ENCODE assay signal across 9 cellular contexts in genomic region chr12:57173089-57173488, GRCh38. TPM values are rescaled to one million over a fixed set of nuclear protein-coding genes. Genes with fewer than 3 reads are reported as not detected.
A peak's percentile ranks its signal among the peaks of the same experiment; 100 is the strongest.
DNase-seq lines count a peak whose midpoint lies in the region; ATAC-seq, FAIRE-seq and TF ChIP-seq lines count a peak whose summit lies in the region.
"Had no signal": no experiment of that assay in that cellular context is flagged by ENCODE, and none has a peak within 500 bp of the region (broad histone marks: within the 10 kb centered on the region; RNA-seq: fewer than 3 reads in every experiment).

No MANE protein-coding gene starts in this region.

- TF ChIP-seq POLR2A in GM12878 (IDR thresholded peaks at IDR 0.05; ENCODE audit: low read depth, low read length) (no peak), right lobe of liver (IDR thresholded peaks at IDR 0.05) (no peak)

- 42% methylated on average over 11 of the region's 11 CpGs for WGBS in GM12878 (ENCODE audit: insufficient coverage, insufficient replicate concordance, low lambda C conversion rate, missing lambda C conversion rate)
- 43% methylated on average over 6 of the region's 11 CpGs for whole genome bisulfite sequencing in right lobe of liver (ENCODE audit: insufficient coverage, low coverage, low lambda C conversion rate, missing lambda C conversion rate)

- RAD21 ChIA-PET in GM12878 (lab: Charles Lee; ENCODE audit: unreplicated experiment) = interaction anchor here (1.0 kb wide), 1 partner anchor 45 kb away, joined by 4 read pairs; the partner anchor contains the start of gene LRP1

- CTCF ChIA-PET in GM12878 (lab: Yijun Ruan, JAX) = interaction anchor here (0.6 to 5.4 kb wide), 13 partner anchors 13 to 484 kb away, joined by 3 to 66 read pairs (median 6); partner anchors contain the start of gene LRP1

- no peak overlapping the region for H3K9ac ChIP-seq in GM12878 (ENCODE audit: control insufficient read depth, insufficient read depth, low read length)

- H3K36me3 ChIP-seq in MG63 (peaks cover 67% of the 10 kb centered on the region), GM12878 (ENCODE audit: control insufficient read depth in 2 of 2, insufficient read depth in 2 of 2, low read length in 1 of 2) (no peaks in the 10 kb centered on the region), right lobe of liver (peaks cover 0 to 91% (median 58%) of the 10 kb centered on the region in 4 donors)

- intact Hi-C loops in GM12878 (cut with micrococcal nuclease; ENCODE audit: unreplicated experiment) (loop anchor here (1.0 kb wide), 1 partner anchor 49 kb away; no protein-coding TSS in a partner anchor), right lobe of liver (cut with DNase I) (no loop called here)

- H3K27me3 ChIP-seq in MG63 (no peaks in the 10 kb centered on the region), GM12878 (replicated peaks in 1 of 2; ENCODE audit: control insufficient read depth in 2 of 2, insufficient read depth in 2 of 2, low read length in 1 of 2) (no peaks in the 10 kb centered on the region), right lobe of liver (no peaks in the 10 kb centered on the region)

- SMC1A ChIA-PET in GM12878 (lab: Charles Lee; ENCODE audit: uncharacterized antibody, unreplicated experiment) = interaction anchor here (0.8 to 1.7 kb wide), 3 partner anchors 45 to 51 kb away, joined by 3 to 6 read pairs (median 3); partner anchors contain the start of gene LRP1

- peak; percentile 78 for ATAC-seq in GM12878
- peak; percentile 26 to 49 (median 32) for ATAC-seq in right lobe of liver
- no peak for ATAC-seq in HG02763 (IDR thresholded peaks at IDR 0.05; ENCODE audit: unreplicated experiment)

- H3K4me1 ChIP-seq in GM12878 (ENCODE audit: control insufficient read depth, insufficient read depth, low read length) = no peaks in the 10 kb centered on the region
- no peaks in the 10 kb centered on the region for H3K4me1 ChIP-seq in right lobe of liver

- H3K27ac ChIP-seq in GM12878 (ENCODE audit: control insufficient read depth, insufficient read depth) (no peak overlapping the region), right lobe of liver (no peak overlapping the region)
- H3K27ac ChIP-seq: SK-N-MC had no signal

- H3K4me3 ChIP-seq in MG63 (no peak overlapping the region), GM12878 (no peak overlapping the region), right lobe of liver (no peak overlapping the region)
- H3K4me3 ChIP-seq: SK-N-MC had no signal

- no peaks in the 10 kb centered on the region for H3K79me2 ChIP-seq in GM12878 (ENCODE audit: control insufficient read depth, insufficient read depth, low read length)

- FAIRE-seq in GM12878 (lab: Jason Lieb, UNC) = no peak

- in situ Hi-C loops in GM12878 (cut with MboI) = no loop called here

- peak; percentile 36; the same call in 1 of the 2 replicates for TF ChIP-seq RAD21 in GM12878 (IDR thresholded peaks at IDR 0.05; ENCODE audit: insufficient read depth, low read depth, low read length)

- no peak for TF ChIP-seq EP300 in GM12878 (IDR thresholded peaks at IDR 0.05; ENCODE audit: borderline replicate concordance in 1 of 2, control insufficient read depth in 1 of 2, low read depth in 2 of 2, low read length in 2 of 2)

- POLR2A ChIA-PET in GM12878 (lab: Charles Lee) = interaction anchor here (1.6 kb wide), 1 partner anchor 13 kb away, joined by 3 read pairs; no protein-coding TSS in a partner anchor

- H3K4me2 ChIP-seq in GM12878 (ENCODE audit: control insufficient read depth, insufficient read depth) = no peak overlapping the region

- H4K20me1 ChIP-seq in GM12878 (ENCODE audit: control insufficient read depth, insufficient read depth) = no peaks in the 10 kb centered on the region; the same call in none of the 2 replicates

- H2AFZ ChIP-seq in GM12878 (ENCODE audit: control insufficient read depth, low read depth, low read length) = no peak overlapping the region

- TF ChIP-seq CTCF in GM12878 (IDR thresholded peaks at IDR 0.05 in 2 of 3, conservative IDR thresholded peaks at IDR 0.05 in 1 of 3; ENCODE audit: control insufficient read depth in 2 of 3, extremely low read depth in 1 of 3, insufficient read depth in 1 of 3, low read depth in 3 of 3, low read length in 3 of 3) (peak; percentile 53 to 64 (median 57)), right lobe of liver (IDR thresholded peaks at IDR 0.05) (peak; percentile 43 to 53 (median 50))

- no TSS peak for BruUV-seq in GM12878 (replicated peaks; lab: Mats Ljungman, UMichigan)

- peak; percentile 70 for DNase-seq in ELF-1 (ENCODE audit: low read depth, low spot score)
- peak; percentile 33 for DNase-seq in MG63
- DNase-seq in GM12878 (ENCODE audit: low read depth, low spot score) = no peak
- no peak for DNase-seq in right lobe of liver
- DNase-seq in NCI-H2081 (lab: John Stamatoyannopoulos, UW) = no peak
- DNase-seq in NK-92 (lab: John Stamatoyannopoulos, UW; ENCODE audit: unreplicated experiment) = no peak
- no peak for DNase-seq in cerebellar nuclear complex (lab: John Stamatoyannopoulos, UW)

- no peaks in the 10 kb centered on the region for H3K9me3 ChIP-seq in MG63
- no peaks in the 10 kb centered on the region for H3K9me3 ChIP-seq in GM12878 (replicated peaks; ENCODE audit: control insufficient read depth, insufficient read depth, low read length)
- H3K9me3 ChIP-seq in right lobe of liver = no peaks in the 10 kb centered on the region

RNA-seq across cellular contexts. Expression of gene LRP1-AS, which starts 25.7 kb away (rescaled TPM):
- total RNA-seq in MG63 (2014; rRNA removed; shearing (Covaris generic); ENCODE audit: low replicate concordance) = not detected in 2 replicates
- not detected in 2 replicates for total RNA-seq in GM12878 (2013; cell fraction: nucleolus; rRNA removed)
- total RNA-seq in GM12878 (2014; rRNA removed) (not detected in 2 replicates), GM12878 (2014; rRNA removed; fragmentation: Illumina TruSeq; extraction: Trizol) (not detected in 2 replicates), GM12878 (2021) (not detected in 2 replicates), right lobe of liver (not detected)
- not detected for polyA plus RNA-seq in GM12878 (2011; ENCODE audit: low read depth)
- polyA plus RNA-seq in GM12878 (2011; rRNA removed) (not detected in 2 replicates), GM12878 (2014; fragmentation: Illumina TruSeq; extraction: Trizol) (not detected in 2 replicates), GM12878 (2014; fragmentation: Nextera tagmentation; extraction: Ambion mirVana) (not detected), GM12878 (2014; rRNA removed) (not detected in 2 replicates), GM12878 (2016; fragmentation: Nextera tagmentation; extraction: Ambion mirVana) (not detected)
- polyA plus RNA-seq in GM12878 (2011; cell fraction: cytosol; rRNA removed) = not detected in 2 replicates
- not detected in 2 replicates for polyA plus RNA-seq in GM12878 (2011; cell fraction: nucleus; rRNA removed)
- not detected in 2 replicates for polyA plus RNA-seq in GM12878 (2012)
- polyA minus RNA-seq in GM12878 (2011; rRNA and poly(A)+ RNA removed) = not detected in 2 replicates
- polyA minus RNA-seq in GM12878 (2011; cell fraction: cytosol; rRNA and poly(A)+ RNA removed) = not detected in 2 replicates
- polyA minus RNA-seq in GM12878 (2011; cell fraction: nucleus; rRNA and poly(A)+ RNA removed) = not detected in 2 replicates

RNA-seq across cellular contexts. Expression of gene NXPH4, which starts 43.5 kb away (rescaled TPM):
- total RNA-seq in MG63 (2014; rRNA removed; shearing (Covaris generic); ENCODE audit: low replicate concordance) = 1.2 TPM in 1 of 2 replicates, not detected in the other
- 0.48 TPM in 1 of 2 replicates, not detected in the other for total RNA-seq in GM12878 (2013; cell fraction: nucleolus; rRNA removed)
- total RNA-seq in GM12878 (2014; rRNA removed) = not detected in 2 replicates
- total RNA-seq in GM12878 (2014; rRNA removed; fragmentation: Illumina TruSeq; extraction: Trizol) = not detected in 2 replicates
- 0.19 and 0.26 TPM in 2 replicates for total RNA-seq in GM12878 (2021)
- polyA plus RNA-seq in GM12878 (2011; ENCODE audit: low read depth) = not detected
- polyA plus RNA-seq in GM12878 (2011; rRNA removed) = not detected in 2 replicates
- 0.12 TPM in 1 of 2 replicates, not detected in the other for polyA plus RNA-seq in GM12878 (2011; cell fraction: cytosol; rRNA removed)
- 0.29 and 0.58 TPM in 2 replicates for polyA plus RNA-seq in GM12878 (2011; cell fraction: nucleus; rRNA removed)
- polyA plus RNA-seq in GM12878 (2012) = 0.46 and 0.54 TPM in 2 replicates
- polyA plus RNA-seq in GM12878 (2014; fragmentation: Illumina TruSeq; extraction: Trizol) = 0.03 TPM in 1 of 2 replicates, not detected in the other
- not detected for polyA plus RNA-seq in GM12878 (2014; fragmentation: Nextera tagmentation; extraction: Ambion mirVana)
- not detected in 2 replicates for polyA plus RNA-seq in GM12878 (2014; rRNA removed)
- polyA plus RNA-seq in GM12878 (2016; fragmentation: Nextera tagmentation; extraction: Ambion mirVana) = not detected
- polyA minus RNA-seq in GM12878 (2011; rRNA and poly(A)+ RNA removed) = not detected in 2 replicates
- polyA minus RNA-seq in GM12878 (2011; cell fraction: cytosol; rRNA and poly(A)+ RNA removed) = not detected in 2 replicates
- not detected in 2 replicates for polyA minus RNA-seq in GM12878 (2011; cell fraction: nucleus; rRNA and poly(A)+ RNA removed)
- 1 to 10 TPM in 2 of 6 experiments, under 1 TPM in 1, not detected in 3; 0.87 to 1.5 (median 1.2) TPM for total RNA-seq in right lobe of liver

RNA-seq across cellular contexts. Expression of gene LRP1, which starts 44.8 kb away (rescaled TPM):
- 29.1 and 39.0 TPM in 2 replicates for total RNA-seq in MG63 (2014; rRNA removed; shearing (Covaris generic); ENCODE audit: low replicate concordance)
- 6.0 and 6.8 TPM in 2 replicates for total RNA-seq in GM12878 (2013; cell fraction: nucleolus; rRNA removed)
- total RNA-seq in GM12878 (2014; rRNA removed) = under 0.01 and 0.05 TPM in 2 replicates
- total RNA-seq in GM12878 (2014; rRNA removed; fragmentation: Illumina TruSeq; extraction: Trizol) = 0.05 and 0.18 TPM in 2 replicates
- total RNA-seq in GM12878 (2021) = 0.93 and 1.1 TPM in 2 replicates
- polyA plus RNA-seq in GM12878 (2011; ENCODE audit: low read depth) = 0.51 TPM
- polyA plus RNA-seq in GM12878 (2011; rRNA removed) = 0.24 TPM in 2 replicates
- polyA plus RNA-seq in GM12878 (2011; cell fraction: cytosol; rRNA removed) = 0.48 and 0.57 TPM in 2 replicates
- polyA plus RNA-seq in GM12878 (2011; cell fraction: nucleus; rRNA removed) = 2.5 and 3.3 TPM in 2 replicates
- polyA plus RNA-seq in GM12878 (2012) = 1.2 and 1.4 TPM in 2 replicates
- 0.03 and 0.07 TPM in 2 replicates for polyA plus RNA-seq in GM12878 (2014; fragmentation: Illumina TruSeq; extraction: Trizol)
- polyA plus RNA-seq in GM12878 (2014; fragmentation: Nextera tagmentation; extraction: Ambion mirVana) = not detected
- polyA plus RNA-seq in GM12878 (2014; rRNA removed) = 0.09 and 0.29 TPM in 2 replicates
- under 1 TPM; 0.23 to 0.28 TPM for polyA plus RNA-seq in GM12878 (2016; fragmentation: Nextera tagmentation; extraction: Ambion mirVana)
- 1.8 TPM in 2 replicates for polyA minus RNA-seq in GM12878 (2011; rRNA and poly(A)+ RNA removed)
- 2.2 and 3.1 TPM in 2 replicates for polyA minus RNA-seq in GM12878 (2011; cell fraction: cytosol; rRNA and poly(A)+ RNA removed)
- 1.6 and 3.1 TPM in 2 replicates for polyA minus RNA-seq in GM12878 (2011; cell fraction: nucleus; rRNA and poly(A)+ RNA removed)
- 100 to 1,000 TPM; 268 to 387 (median 301) TPM for total RNA-seq in right lobe of liver

RNA-seq across cellular contexts. Expression of gene SHMT2, which starts 56.4 kb away (rescaled TPM):
- total RNA-seq in MG63 (2014; rRNA removed; shearing (Covaris generic); ENCODE audit: low replicate concordance) = 232 and 343 TPM in 2 replicates
- total RNA-seq in GM12878 (2013; cell fraction: nucleolus; rRNA removed) = 103 and 117 TPM in 2 replicates
- total RNA-seq in GM12878 (2014; rRNA removed) (247 and 292 TPM in 2 replicates), GM12878 (2014; rRNA removed; fragmentation: Illumina TruSeq; extraction: Trizol) (147 and 158 TPM in 2 replicates), GM12878 (2021) (288 and 297 TPM in 2 replicates), right lobe of liver (100 to 1,000 TPM; 157 to 228 (median 194) TPM)
- 113 TPM for polyA plus RNA-seq in GM12878 (2011; ENCODE audit: low read depth)
- polyA plus RNA-seq in GM12878 (2011; rRNA removed) (93.5 and 253 TPM in 2 replicates), GM12878 (2014; fragmentation: Illumina TruSeq; extraction: Trizol) (96.4 and 282 TPM in 2 replicates), GM12878 (2014; fragmentation: Nextera tagmentation; extraction: Ambion mirVana) (10 to 100 TPM; 57.0 to 65.6 TPM), GM12878 (2014; rRNA removed) (193 and 221 TPM in 2 replicates), GM12878 (2016; fragmentation: Nextera tagmentation; extraction: Ambion mirVana) (100 to 1,000 TPM; 153 to 178 TPM)
- 380 and 408 TPM in 2 replicates for polyA plus RNA-seq in GM12878 (2011; cell fraction: cytosol; rRNA removed)
- 498 and 628 TPM in 2 replicates for polyA plus RNA-seq in GM12878 (2011; cell fraction: nucleus; rRNA removed)
- polyA plus RNA-seq in GM12878 (2012) = 207 and 235 TPM in 2 replicates
- polyA minus RNA-seq in GM12878 (2011; rRNA and poly(A)+ RNA removed) = 217 and 275 TPM in 2 replicates
- 110 and 146 TPM in 2 replicates for polyA minus RNA-seq in GM12878 (2011; cell fraction: cytosol; rRNA and poly(A)+ RNA removed)
- 118 and 173 TPM in 2 replicates for polyA minus RNA-seq in GM12878 (2011; cell fraction: nucleus; rRNA and poly(A)+ RNA removed)

Comparison
In these comparisons a context has a peak if more than half of its experiments do, and no peak if none do; other contexts are left out.
1. DNase-seq: peak in ELF-1 (single experiment) and MG63 (single experiment); none in GM12878 (single experiment), right lobe of liver (0 of 3), NCI-H2081 (0 of 2), NK-92 (single experiment) and cerebellar nuclear complex (0 of 2).